In genomic region chr1:19596719-19597462, GRCh38 we compare ENCODE assay signal across 8 cellular contexts. TPM values are rescaled to one million over a fixed set of nuclear protein-coding genes. Genes with fewer than 3 reads are reported as not detected.
DNase-seq lines count a peak whose midpoint lies in the region; ATAC-seq, FAIRE-seq and TF ChIP-seq lines count a peak whose summit lies in the region.

No MANE protein-coding gene starts in this region.

- H3K36me3 ChIP-seq in adipocyte (ENCODE audit: control insufficient read depth, insufficient read depth, low read length, severe bottlenecking) = no peaks in the 10 kb centered on the region
- no peaks in the 10 kb centered on the region for H3K36me3 ChIP-seq in cardiac muscle cell
- H3K36me3 ChIP-seq in pancreas = no peaks in the 10 kb centered on the region
- peaks cover 0 to 6% (median 5%) of the 10 kb centered on the region in 3 donors for H3K36me3 ChIP-seq in tibial artery

- H3K4me3 ChIP-seq in adipocyte (ENCODE audit: low read length) = peak overlapping the region; percentile 82
- H3K4me3 ChIP-seq in cardiac muscle cell = peak overlapping the region; percentile 71
- peak overlapping the region; percentile 88 to 99 (median 92) for H3K4me3 ChIP-seq in pancreas
- peak overlapping the region; percentile 73 to 92 for H3K4me3 ChIP-seq in tibial artery

- TF ChIP-seq CTCF in cardiac muscle cell (IDR thresholded peaks at IDR 0.05; ENCODE audit: low read depth, low read length) = no peak
- no peak for TF ChIP-seq CTCF in pancreas (IDR thresholded peaks at IDR 0.05)
- TF ChIP-seq CTCF in tibial artery (IDR thresholded peaks at IDR 0.05) = no peak

- WGBS in pancreas, 2 donors = 0% methylated on average over 56 to 60 of the region's 60 CpGs

- TF ChIP-seq POLR2A in GM12891 (IDR thresholded peaks at IDR 0.05; ENCODE audit: low read depth, low read length) = peak; percentile 89

- peak overlapping the region; percentile 97 for H3K9ac ChIP-seq in adipocyte (ENCODE audit: low read length)

- DNase-seq in GM12891 (ENCODE audit: insufficient read length, low spot score) = peak; percentile 79
- DNase-seq in NCI-H1417 treated with DMSO at 0.1 percent for 48 hours (lab: John Stamatoyannopoulos, UW) = peak; percentile 80
- peak; percentile 92 to 98 for DNase-seq in SW 1271 (lab: John Stamatoyannopoulos, UW)
- peak; percentile 100 for DNase-seq in adipocyte (ENCODE audit: low read depth)
- peak; percentile 98 to 99 for DNase-seq in cardiac muscle cell (ENCODE audit: low read depth in 1 of 2, low spot score in 1 of 2)
- DNase-seq in pancreas = peak; percentile 93 to 97 (median 96)
- peak; percentile 96 to 98 for DNase-seq in tibial artery

- H3K27me3 ChIP-seq in adipocyte (replicated peaks; ENCODE audit: control insufficient read depth, insufficient read depth, low read length) (no peaks in the 10 kb centered on the region), cardiac muscle cell (peaks cover 5% of the 10 kb centered on the region), pancreas (no peaks in the 10 kb centered on the region), tibial artery (no peaks in the 10 kb centered on the region)

- intact Hi-C loops in pancreas (cut with DNase I) (no loop called here), tibial artery (cut with DNase I; ENCODE audit: low total_unique reads) (loop anchor here (5.0 to 10.0 kb wide), 2 partner anchors 50 to 202 kb away; no protein-coding TSS in a partner anchor)

- H3K4me1 ChIP-seq in adipocyte (ENCODE audit: control insufficient read depth, insufficient read depth, low read length) = peaks cover 26% of the 10 kb centered on the region
- peaks cover 14% of the 10 kb centered on the region for H3K4me1 ChIP-seq in cardiac muscle cell (ENCODE audit: low read depth)
- H3K4me1 ChIP-seq in pancreas = peaks cover 5 to 22% (median 12%) of the 10 kb centered on the region in 3 donors
- H3K4me1 ChIP-seq in tibial artery = peaks cover 0 to 34% (median 22%) of the 10 kb centered on the region in 4 donors

- H3K9me3 ChIP-seq in adipocyte (ENCODE audit: control insufficient read depth, low read length) (no peaks in the 10 kb centered on the region), cardiac muscle cell (ENCODE audit: low read depth) (no peaks in the 10 kb centered on the region), pancreas (no peaks in the 10 kb centered on the region), tibial artery (no peaks in the 10 kb centered on the region)

- peak; percentile 98 for FAIRE-seq in GM12891 (lab: Jason Lieb, UNC)
- FAIRE-seq in pancreas (lab: Jason Lieb, UNC) = peak; percentile 75

- peak overlapping the region; percentile 95 for H3K27ac ChIP-seq in cardiac muscle cell
- H3K27ac ChIP-seq in pancreas = peak overlapping the region; percentile 87 to 91 (median 88)
- H3K27ac ChIP-seq in tibial artery = peak overlapping the region; percentile 86 to 92

- peak; percentile 90 for ATAC-seq in HG02798 (IDR thresholded peaks at IDR 0.05; ENCODE audit: poor library complexity, unreplicated experiment)
- peak; percentile 93 to 97 (median 96) for ATAC-seq in pancreas

TF ChIP-seq in GM12891, 5 proteins besides CTCF, POLR2A, EP300 and RAD21:
- peak; percentile 87 for TF ChIP-seq TAF1 (IDR thresholded peaks at IDR 0.05; ENCODE audit: low read depth, low read length)
- TF ChIP-seq POU2F2 (IDR thresholded peaks at IDR 0.05; ENCODE audit: low read depth, low read length) = peak; percentile 82
- no peak for TF ChIP-seq PAX5 (IDR thresholded peaks at IDR 0.05; ENCODE audit: insufficient read depth, low read length, severe bottlenecking)
- TF ChIP-seq POLR2AphosphoS5 (IDR thresholded peaks at IDR 0.05; ENCODE audit: low read depth, low read length) = peak; percentile 74
- peak; percentile 56 for TF ChIP-seq SPI1 (IDR thresholded peaks at IDR 0.05; ENCODE audit: low read depth, low read length)

RNA-seq across cellular contexts. Expression of gene NBL1, which starts 47.2 kb away (rescaled TPM):
- polyA plus RNA-seq in GM12891 (2012; ENCODE audit: low read depth, missing spikeins) = 1.3 TPM
- 1.4 and 3.3 TPM in 2 replicates for total RNA-seq in cardiac muscle cell
- 1.9 and 3.3 TPM in 2 replicates for polyA plus RNA-seq in cardiac muscle cell
- 10 to 100 TPM in 4 of 6 donors, 1 to 10 TPM in 2; 5.8 to 45.6 (median 15.1) TPM for total RNA-seq in pancreas
- polyA plus RNA-seq in pancreas = 10 to 100 TPM; 27.7 to 28.2 TPM

Comparison
In these comparisons a context has a peak if more than half of its experiments do, and no peak if none do; other contexts are left out.
1. Peak in every context shown above with its lines: DNase-seq, ATAC-seq, H3K4me3 ChIP-seq and H3K27ac ChIP-seq.